ENCODE assay signal across 8 cellular contexts in genomic region chr22:37640591-37641250, GRCh38. TPM values are rescaled to one million over a fixed set of nuclear protein-coding genes. Genes with fewer than 3 reads are reported as not detected.
A peak's percentile ranks its signal among the peaks of the same experiment; 100 is the strongest.
DNase-seq lines count a peak whose midpoint lies in the region; ATAC-seq, FAIRE-seq and TF ChIP-seq lines count a peak whose summit lies in the region.
"Had no signal": no experiment of that assay in that cellular context is flagged by ENCODE, and none has a peak within 500 bp of the region (broad histone marks: within the 10 kb centered on the region; RNA-seq: fewer than 3 reads in every experiment).

No MANE protein-coding gene starts in this region.

- peak overlapping the region; percentile 87 for H3K27ac Mint-ChIP-seq in T-helper 17 cell

- peak overlapping the region; percentile 99 for H3K4me3 Mint-ChIP-seq in T-helper 17 cell

- FAIRE-seq in small intestine (lab: Jason Lieb, UNC): no peak
- FAIRE-seq: endometrium had no signal

- TF ChIP-seq CTCF in fibroblast of the aortic adventitia (IDR thresholded peaks at IDR 0.05; ENCODE audit: insufficient read depth, low read length): no peak

- 4 to 29% (median 25%) methylated on average over 10 to 16 of the region's 16 CpGs for WGBS in small intestine, 3 donors

- H3K27me3 Mint-ChIP-seq in T-helper 17 cell: no peaks in the 10 kb centered on the region

- H3K9me3 ChIP-seq in T-helper 17 cell (ENCODE audit: control insufficient read depth, low read length, poor library complexity, severe bottlenecking) (no peaks in the 10 kb centered on the region), small intestine (ENCODE audit: control insufficient read depth, low read depth) (no peaks in the 10 kb centered on the region)

- peaks cover 0 to 16% of the 10 kb centered on the region in 2 donors for H3K4me1 ChIP-seq in small intestine (ENCODE audit: control insufficient read depth in 2 of 2, insufficient read depth in 1 of 2, low read depth in 1 of 2, low read length in 1 of 2)

- H3K4me1 Mint-ChIP-seq in T-helper 17 cell: peaks cover 49% of the 10 kb centered on the region

- H3K36me3 ChIP-seq in H7 (replicated peaks; ENCODE audit: control insufficient read depth, insufficient read depth, low read length) (peaks cover 26% of the 10 kb centered on the region), small intestine (ENCODE audit: control insufficient read depth in 2 of 2, insufficient read depth in 2 of 2, low read length in 2 of 2) (peaks cover 2 to 3% of the 10 kb centered on the region in 2 donors)

- DNase-seq in H7 (peak; percentile 61), T-helper 17 cell (no peak), fibroblast of the aortic adventitia (ENCODE audit: low read depth) (no peak), small intestine (peak; percentile 60)
- no peak for DNase-seq in stimulated activated CD4-positive, alpha-beta T cell treated with anti-CD3 and anti-CD28 coated beads, Interleukin-4, amount 100 ng/mL, for 1 hour

- H3K4me3 ChIP-seq in H7 (ENCODE audit: insufficient read depth, low read depth, low read length): peak overlapping the region; percentile 73
- peak overlapping the region; percentile 75 for H3K4me3 ChIP-seq in fibroblast of the aortic adventitia (ENCODE audit: low read depth, low read length)
- peak overlapping the region; percentile 68 to 81 for H3K4me3 ChIP-seq in small intestine (ENCODE audit: low read depth in 1 of 2, low read length in 2 of 2)

- peak; percentile 23 for ATAC-seq in T-helper 17 cell
- no peak for ATAC-seq in GM18858 (IDR thresholded peaks at IDR 0.05; ENCODE audit: unreplicated experiment)
- ATAC-seq in HG02938 (IDR thresholded peaks at IDR 0.05; ENCODE audit: unreplicated experiment): no peak

- H3K36me3 Mint-ChIP-seq in T-helper 17 cell (ENCODE audit: low read depth): peaks cover 8% of the 10 kb centered on the region

- peak overlapping the region; percentile 91 to 92 for H3K27ac ChIP-seq in small intestine (ENCODE audit: low read depth in 1 of 2, low read length in 1 of 2)

- H3K27me3 ChIP-seq in H7 (ENCODE audit: control insufficient read depth, insufficient read depth, low read length): no peaks in the 10 kb centered on the region
- H3K27me3 ChIP-seq in small intestine (ENCODE audit: control insufficient read depth in 2 of 2, insufficient read depth in 2 of 2, low read length in 2 of 2): no peaks in the 10 kb centered on the region

RNA-seq across cellular contexts. Expression of gene SH3BP1, which starts 1.3 kb away (rescaled TPM):
- total RNA-seq in H7 (2014; rRNA removed; shearing (Covaris generic)): 30.0 and 35.2 TPM in 2 replicates
- total RNA-seq in T-helper 17 cell: 10 to 100 TPM; 79.7 to 97.5 TPM
- 1.8 and 4.6 TPM in 2 replicates for total RNA-seq in fibroblast of the aortic adventitia (ENCODE audit: low replicate concordance)
- polyA plus RNA-seq in small intestine: 10 to 100 TPM; 20.8 to 29.1 (median 27.9) TPM

RNA-seq across cellular contexts. Expression of gene PDXP, which starts 17.8 kb away (rescaled TPM):
- 54.1 and 60.9 TPM in 2 replicates for total RNA-seq in H7 (2014; rRNA removed; shearing (Covaris generic))
- 1 to 10 TPM; 2.6 to 3.0 TPM for total RNA-seq in T-helper 17 cell
- total RNA-seq in fibroblast of the aortic adventitia (ENCODE audit: low replicate concordance): 3.4 and 7.4 TPM in 2 replicates
- 10 to 100 TPM; 27.7 to 98.6 (median 87.0) TPM for polyA plus RNA-seq in small intestine

RNA-seq across cellular contexts. Expression of gene GGA1, which starts 32.1 kb away (rescaled TPM):
- total RNA-seq in H7 (2014; rRNA removed; shearing (Covaris generic)): 67.9 and 98.6 TPM in 2 replicates
- 10 to 100 TPM; 70.5 to 86.8 TPM for total RNA-seq in T-helper 17 cell
- 12.0 and 35.0 TPM in 2 replicates for total RNA-seq in fibroblast of the aortic adventitia (ENCODE audit: low replicate concordance)
- polyA plus RNA-seq in small intestine: 10 to 100 TPM; 44.4 to 73.2 (median 67.5) TPM

RNA-seq across cellular contexts. Expression of gene LGALS1, which starts 34.7 kb away (rescaled TPM):
- total RNA-seq in H7 (2014; rRNA removed; shearing (Covaris generic)): 183 and 206 TPM in 2 replicates
- total RNA-seq in T-helper 17 cell (100 to 1,000 TPM; 152 to 154 TPM), fibroblast of the aortic adventitia (ENCODE audit: low replicate concordance) (3,846 and 5,734 TPM in 2 replicates)
- polyA plus RNA-seq in small intestine: 100 to 1,000 TPM in 2 of 3 donors, 10 to 100 TPM in 1; 36.9 to 396 (median 232) TPM

RNA-seq across cellular contexts. Expression of gene NOL12, which starts 45.4 kb away (rescaled TPM):
- total RNA-seq in H7 (2014; rRNA removed; shearing (Covaris generic)): 20.5 and 23.6 TPM in 2 replicates
- total RNA-seq in T-helper 17 cell: 10 to 100 TPM; 26.2 to 34.8 TPM
- total RNA-seq in fibroblast of the aortic adventitia (ENCODE audit: low replicate concordance): 12.7 and 14.0 TPM in 2 replicates
- 10 to 100 TPM; 22.6 to 28.9 (median 24.0) TPM for polyA plus RNA-seq in small intestine

Comparison
In these comparisons a context has a peak if more than half of its experiments do, and no peak if none do; other contexts are left out.
1. DNase-seq: peak in H7 (single experiment) and small intestine (single experiment); none in T-helper 17 cell (0 of 3), fibroblast of the aortic adventitia (single experiment) and stimulated activated CD4-positive, alpha-beta T cell treated with anti-CD3 and anti-CD28 coated beads, Interleukin-4, amount 100 ng/mL, for 1 hour (single experiment).
2. Peak in every context shown above with its lines, with median percentiles within 50 percentile points of each other: H3K4me3 ChIP-seq.